ENCODE assay signal across 13 cellular contexts in genomic region chr9:131262327-131263032, GRCh38. TPM values are rescaled to one million over a fixed set of nuclear protein-coding genes. Genes with fewer than 3 reads are reported as not detected.
A peak's percentile ranks its signal among the peaks of the same experiment; 100 is the strongest.
DNase-seq lines count a peak whose midpoint lies in the region; ATAC-seq and TF ChIP-seq lines count a peak whose summit lies in the region.
"Had no signal": no experiment of that assay in that cellular context is flagged by ENCODE, and none has a peak within 500 bp of the region (broad histone marks: within the 10 kb centered on the region; RNA-seq: fewer than 3 reads in every experiment).

No MANE protein-coding gene starts in this region.

- DNase-seq in left ventricle myocardium inferior = no peak
- no peak for DNase-seq in cardiac septum (ENCODE audit: low spot score)
- DNase-seq in activated CD8-positive, alpha-beta T cell treated with anti-CD3 and anti-CD28 coated beads, Interleukin-2, amount 10 ng/mL, durations not matched to agents 7 days and 5 days = no peak
- peak; percentile 36 for DNase-seq in stimulated activated naive B cell treated with anti-CD40 and anti-IgM and Interleukin-4, amounts not matched to agents 10 μg/mL and 1 μg/mL and 100 μg/mL, for 72 hours
- no peak for DNase-seq in NCI-H2029 (lab: John Stamatoyannopoulos, UW)
- no peak for DNase-seq in NCI-H2171 (lab: John Stamatoyannopoulos, UW)
- no peak for DNase-seq in H4 (ENCODE audit: low spot score)
- DNase-seq: activated CD4-positive, alpha-beta T cell treated with anti-CD3 and anti-CD28 coated beads, Interleukin-2, amount 50 U/mL, for 1 hour; AML-193; foreskin keratinocyte; NCI-H187 had no signal

- no peaks in the 10 kb centered on the region for H3K27me3 ChIP-seq in left ventricle myocardium inferior (ENCODE audit: low read depth)

- H3K36me3 ChIP-seq in left ventricle myocardium inferior = peaks cover 44% of the 10 kb centered on the region

- no peaks in the 10 kb centered on the region for H3K9me3 ChIP-seq in left ventricle myocardium inferior (replicated peaks)

- peaks cover 84% of the 10 kb centered on the region for H3K4me1 Mint-ChIP-seq in activated CD8-positive, alpha-beta T cell treated with anti-CD3 and anti-CD28 coated beads, Interleukin-2, amount 10 ng/mL, durations not matched to agents 7 days and 5 days (ENCODE audit: low read depth)
- H3K4me1 Mint-ChIP-seq in stimulated activated naive B cell treated with anti-CD40 and anti-IgM and Interleukin-4, amounts not matched to agents 10 μg/mL and 1 μg/mL and 100 μg/mL, for 72 hours = peaks cover 29 to 66% of the 10 kb centered on the region in 2 donors

- H3K27ac ChIP-seq in left ventricle myocardium inferior (replicated peaks) = peak overlapping the region; percentile 36
- H3K27ac ChIP-seq: foreskin keratinocyte had no signal

- no peak for TF ChIP-seq CTCF in left ventricle myocardium inferior (IDR thresholded peaks at IDR 0.05; ENCODE audit: borderline replicate concordance)

- H3K27ac Mint-ChIP-seq in activated CD8-positive, alpha-beta T cell treated with anti-CD3 and anti-CD28 coated beads, Interleukin-2, amount 10 ng/mL, durations not matched to agents 7 days and 5 days = peak overlapping the region; percentile 14
- H3K27ac Mint-ChIP-seq in stimulated activated naive B cell treated with anti-CD40 and anti-IgM and Interleukin-4, amounts not matched to agents 10 μg/mL and 1 μg/mL and 100 μg/mL, for 72 hours = peak overlapping the region; percentile 1

- CTCF ChIA-PET in activated CD8-positive, alpha-beta T cell treated with anti-CD3 and anti-CD28 coated beads, Interleukin-2, amount 10 ng/mL, durations not matched to agents 7 days and 5 days (lab: Charles Lee) = interaction anchor here (1.4 kb wide), 1 partner anchor 74 kb away, joined by 3 read pairs; no protein-coding TSS in a partner anchor

- no peaks in the 10 kb centered on the region for H3K27me3 Mint-ChIP-seq in activated CD8-positive, alpha-beta T cell treated with anti-CD3 and anti-CD28 coated beads, Interleukin-2, amount 10 ng/mL, durations not matched to agents 7 days and 5 days (ENCODE audit: low read depth)
- H3K27me3 Mint-ChIP-seq in stimulated activated naive B cell treated with anti-CD40 and anti-IgM and Interleukin-4, amounts not matched to agents 10 μg/mL and 1 μg/mL and 100 μg/mL, for 72 hours = no peaks in the 10 kb centered on the region

- no peak overlapping the region for H3K4me3 ChIP-seq in left ventricle myocardium inferior
- H3K4me3 ChIP-seq: lung had no signal

- H3K4me1 ChIP-seq in left ventricle myocardium inferior = peaks cover 91% of the 10 kb centered on the region
- H3K4me1 ChIP-seq: foreskin keratinocyte had no signal

- intact Hi-C loops in left ventricle myocardium inferior (cut with micrococcal nuclease) (no loop called here), cardiac septum (cut with DNase I) (no loop called here)

- H3K9me3 Mint-ChIP-seq in activated CD8-positive, alpha-beta T cell treated with anti-CD3 and anti-CD28 coated beads, Interleukin-2, amount 10 ng/mL, durations not matched to agents 7 days and 5 days (ENCODE audit: insufficient read depth) = no peaks in the 10 kb centered on the region
- H3K9me3 Mint-ChIP-seq in stimulated activated naive B cell treated with anti-CD40 and anti-IgM and Interleukin-4, amounts not matched to agents 10 μg/mL and 1 μg/mL and 100 μg/mL, for 72 hours = no peaks in the 10 kb centered on the region

- peaks cover 84% of the 10 kb centered on the region for H3K36me3 Mint-ChIP-seq in activated CD8-positive, alpha-beta T cell treated with anti-CD3 and anti-CD28 coated beads, Interleukin-2, amount 10 ng/mL, durations not matched to agents 7 days and 5 days (ENCODE audit: low read depth)
- peaks cover 25 to 47% of the 10 kb centered on the region in 2 donors for H3K36me3 Mint-ChIP-seq in stimulated activated naive B cell treated with anti-CD40 and anti-IgM and Interleukin-4, amounts not matched to agents 10 μg/mL and 1 μg/mL and 100 μg/mL, for 72 hours

- POLR2A ChIA-PET in activated CD8-positive, alpha-beta T cell treated with anti-CD3 and anti-CD28 coated beads, Interleukin-2, amount 10 ng/mL, durations not matched to agents 7 days and 5 days (lab: Charles Lee) = interaction anchor here (2.3 kb wide), 1 partner anchor 11 kb away, joined by 18 read pairs; no protein-coding TSS in a partner anchor

- peak overlapping the region; percentile 0 for H3K4me3 Mint-ChIP-seq in activated CD8-positive, alpha-beta T cell treated with anti-CD3 and anti-CD28 coated beads, Interleukin-2, amount 10 ng/mL, durations not matched to agents 7 days and 5 days
- peak overlapping the region; percentile 4 to 27 for H3K4me3 Mint-ChIP-seq in stimulated activated naive B cell treated with anti-CD40 and anti-IgM and Interleukin-4, amounts not matched to agents 10 μg/mL and 1 μg/mL and 100 μg/mL, for 72 hours

- ATAC-seq in HG03135 (IDR thresholded peaks at IDR 0.05; ENCODE audit: unreplicated experiment) = peak; percentile 52
- no peak for ATAC-seq in activated CD8-positive, alpha-beta T cell treated with anti-CD3 and anti-CD28 coated beads, Interleukin-2, amount 10 ng/mL, durations not matched to agents 7 days and 5 days
- peak; percentile 86 to 87 for ATAC-seq in stimulated activated naive B cell treated with anti-CD40 and anti-IgM and Interleukin-4, amounts not matched to agents 10 μg/mL and 1 μg/mL and 100 μg/mL, for 72 hours (replicated peaks)
- ATAC-seq: foreskin keratinocyte had no signal

RNA-seq across cellular contexts. Expression of gene FAM78A, which starts 13.8 kb away (rescaled TPM):
- 47.3 TPM for total RNA-seq in left ventricle myocardium inferior
- 27.2 TPM for total RNA-seq in cardiac septum
- 100 to 1,000 TPM in 1 of 2 experiments, 10 to 100 TPM in 1; 99.2 to 101 TPM for total RNA-seq in activated CD8-positive, alpha-beta T cell treated with anti-CD3 and anti-CD28 coated beads, Interleukin-2, amount 10 ng/mL, durations not matched to agents 7 days and 5 days
- 0.29 and 0.87 TPM in 2 replicates for total RNA-seq in H4 (2014; rRNA removed; shearing (Covaris generic))

RNA-seq across cellular contexts. Expression of gene PLPP7, which starts 27.0 kb away (rescaled TPM):
- total RNA-seq in left ventricle myocardium inferior (120 TPM), cardiac septum (78.7 TPM)
- under 1 TPM in 1 of 2 experiments, not detected in 1; 0.21 TPM for total RNA-seq in activated CD8-positive, alpha-beta T cell treated with anti-CD3 and anti-CD28 coated beads, Interleukin-2, amount 10 ng/mL, durations not matched to agents 7 days and 5 days
- 0.19 TPM in 1 of 2 replicates, not detected in the other for total RNA-seq in H4 (2014; rRNA removed; shearing (Covaris generic))
- total RNA-seq: foreskin keratinocyte had no signal

Comparison
In these comparisons a context has a peak if more than half of its experiments do, and no peak if none do; other contexts are left out.
1. RNA of gene FAM78A, which starts 13.8 kb away (total RNA-seq): 99.2 to 101 TPM in activated CD8-positive, alpha-beta T cell treated with anti-CD3 and anti-CD28 coated beads, Interleukin-2, amount 10 ng/mL, durations not matched to agents 7 days and 5 days, 47.3 TPM in left ventricle myocardium inferior (single experiment) and 27.2 TPM in cardiac septum (single experiment); 0.29 to 0.87 TPM in H4; every median in the first group is over 10 times any median in the second.
2. RNA of gene PLPP7, which starts 27.0 kb away (total RNA-seq): 120 TPM in left ventricle myocardium inferior (single experiment) and 78.7 TPM in cardiac septum (single experiment); 0.21 TPM in activated CD8-positive, alpha-beta T cell treated with anti-CD3 and anti-CD28 coated beads, Interleukin-2, amount 10 ng/mL, durations not matched to agents 7 days and 5 days and 0.19 TPM in H4; every median in the first group is over 10 times any median in the second.